ENCODE assay signal across 17 cellular contexts in genomic region chr11:2293396-2294339, GRCh38. TPM values are rescaled to one million over a fixed set of nuclear protein-coding genes. Genes with fewer than 3 reads are reported as not detected.
DNase-seq lines count a peak whose midpoint lies in the region; ATAC-seq and TF ChIP-seq lines count a peak whose summit lies in the region.
"Had no signal": no experiment of that assay in that cellular context is flagged by ENCODE, and none has a peak within 500 bp of the region (broad histone marks: within the 10 kb centered on the region; RNA-seq: fewer than 3 reads in every experiment).

No MANE protein-coding gene starts in this region.

- CTCF ChIA-PET in naive thymus-derived CD4-positive, alpha-beta T cell (lab: Charles Lee): interaction anchor here (0.7 kb wide), 1 partner anchor 160 kb away, joined by 4 read pairs; no protein-coding TSS in a partner anchor

- H3K36me3 ChIP-seq in naive thymus-derived CD4-positive, alpha-beta T cell (ENCODE audit: control insufficient read depth in 2 of 3, insufficient read depth in 3 of 3, low read length in 3 of 3): peaks cover 0 to 22% (median 0%) of the 10 kb centered on the region in 3 experiments
- H3K36me3 ChIP-seq: BLaER1 had no signal

- H3K36me3 Mint-ChIP-seq in CD14-positive monocyte: peaks cover 12 to 21% of the 10 kb centered on the region in 2 donors
- H3K36me3 Mint-ChIP-seq in dendritic cell treated with granulocyte-macrophage colony-stimulating factor and Interleukin-4, amounts not matched to agents 40 ng/mL and 50 ng/mL, for 4 days (ENCODE audit: low read depth): peaks cover 27% of the 10 kb centered on the region
- H3K36me3 Mint-ChIP-seq in naive thymus-derived CD4-positive, alpha-beta T cell: peaks cover 0 to 7% (median 0%) of the 10 kb centered on the region in 5 donors

- intact Hi-C loops in CD14-positive monocyte (cut with micrococcal nuclease): no loop called here
- intact Hi-C loops in dendritic cell treated with granulocyte-macrophage colony-stimulating factor and Interleukin-4, amounts not matched to agents 40 ng/mL and 50 ng/mL, for 4 days (cut with micrococcal nuclease): loop anchor here (1.0 kb wide), 1 partner anchor 96 kb away; no protein-coding TSS in a partner anchor
- intact Hi-C loops in naive thymus-derived CD4-positive, alpha-beta T cell (cut with micrococcal nuclease): no loop called here

- in situ Hi-C loops in KBM-7 (cut with MboI; ENCODE audit: low pct_unique_long_range_greater_than_20kb, low sequenced_read_pairs): no loop called here

- H3K4me3 ChIP-seq in naive thymus-derived CD4-positive, alpha-beta T cell (ENCODE audit: low read length): no peak overlapping the region
- H3K4me3 ChIP-seq: BLaER1 had no signal

- DNase-seq in CD14-positive monocyte (ENCODE audit: low spot score): peak; percentile 69
- DNase-seq in KBM-7: peak; percentile 58
- peak in 1 of 9 donors; percentile 13 for DNase-seq in naive thymus-derived CD4-positive, alpha-beta T cell
- DNase-seq in COLO829 (ENCODE audit: low spot score): no peak
- no peak for DNase-seq in inferior parietal cortex (ENCODE audit: extremely low spot score)
- no peak for DNase-seq in AG08396 (ENCODE audit: low spot score)
- DNase-seq in GF-D8 (lab: John Stamatoyannopoulos, UW): no peak
- DNase-seq: effector memory CD4-positive, alpha-beta T cell; NCI-H2171; PC-3; stimulated activated naive CD4-positive, alpha-beta T cell; T-helper 2 cell had no signal

- H3K4me1 Mint-ChIP-seq in CD14-positive monocyte: peaks cover 36% of the 10 kb centered on the region
- H3K4me1 Mint-ChIP-seq in dendritic cell treated with granulocyte-macrophage colony-stimulating factor and Interleukin-4, amounts not matched to agents 40 ng/mL and 50 ng/mL, for 4 days (ENCODE audit: low read depth): peaks cover 48% of the 10 kb centered on the region
- H3K4me1 Mint-ChIP-seq in naive thymus-derived CD4-positive, alpha-beta T cell: peaks cover 0 to 47% (median 33%) of the 10 kb centered on the region in 7 donors

- peaks cover 0 to 21% of the 10 kb centered on the region in 2 donors for H3K4me1 ChIP-seq in naive thymus-derived CD4-positive, alpha-beta T cell (ENCODE audit: control insufficient read depth in 2 of 2, insufficient read depth in 2 of 2, low read length in 2 of 2)
- H3K4me1 ChIP-seq: parathyroid adenoma had no signal

- H3K4me3 Mint-ChIP-seq in CD14-positive monocyte: peak overlapping the region in 1 of 2 donors; percentile 62
- no peak overlapping the region for H3K4me3 Mint-ChIP-seq in dendritic cell treated with granulocyte-macrophage colony-stimulating factor and Interleukin-4, amounts not matched to agents 40 ng/mL and 50 ng/mL, for 4 days
- H3K4me3 Mint-ChIP-seq in naive thymus-derived CD4-positive, alpha-beta T cell: peak overlapping the region in 2 of 10 donors; percentile 39

- peaks cover 0 to 5% (median 0%) of the 10 kb centered on the region in 7 donors for H3K9me3 Mint-ChIP-seq in CD14-positive monocyte
- no peaks in the 10 kb centered on the region for H3K9me3 Mint-ChIP-seq in dendritic cell treated with granulocyte-macrophage colony-stimulating factor and Interleukin-4, amounts not matched to agents 40 ng/mL and 50 ng/mL, for 4 days
- H3K9me3 Mint-ChIP-seq in naive thymus-derived CD4-positive, alpha-beta T cell: no peaks in the 10 kb centered on the region

- TF ChIP-seq CTCF in CD14-positive monocyte (IDR thresholded peaks at IDR 0.05): peak; percentile 44

- H3K27ac ChIP-seq in naive thymus-derived CD4-positive, alpha-beta T cell (ENCODE audit: low read depth, low read length): peak overlapping the region; percentile 11
- H3K27ac ChIP-seq: BLaER1, parathyroid adenoma had no signal

- H3K27me3 Mint-ChIP-seq in CD14-positive monocyte (ENCODE audit: low read depth in 3 of 3): peaks cover 17 to 21% (median 21%) of the 10 kb centered on the region in 3 donors
- H3K27me3 Mint-ChIP-seq in dendritic cell treated with granulocyte-macrophage colony-stimulating factor and Interleukin-4, amounts not matched to agents 40 ng/mL and 50 ng/mL, for 4 days: peaks cover 36% of the 10 kb centered on the region
- peaks cover 0 to 9% (median 0%) of the 10 kb centered on the region in 5 donors for H3K27me3 Mint-ChIP-seq in naive thymus-derived CD4-positive, alpha-beta T cell

- H3K9me3 ChIP-seq in naive thymus-derived CD4-positive, alpha-beta T cell (ENCODE audit: control insufficient read depth in 2 of 3, low read length in 3 of 3): no peaks in the 10 kb centered on the region
- H3K9me3 ChIP-seq: BLaER1 had no signal

- H3K27ac Mint-ChIP-seq in CD14-positive monocyte: no peak overlapping the region
- peak overlapping the region; percentile 43 for H3K27ac Mint-ChIP-seq in dendritic cell treated with granulocyte-macrophage colony-stimulating factor and Interleukin-4, amounts not matched to agents 40 ng/mL and 50 ng/mL, for 4 days
- H3K27ac Mint-ChIP-seq in naive thymus-derived CD4-positive, alpha-beta T cell: peak overlapping the region in 4 of 9 donors; percentile 44 to 87 (median 55)

- peak; percentile 61 for ATAC-seq in naive thymus-derived CD4-positive, alpha-beta T cell
- ATAC-seq: PC-3 had no signal

- no peaks in the 10 kb centered on the region for H3K27me3 ChIP-seq in naive thymus-derived CD4-positive, alpha-beta T cell (ENCODE audit: control insufficient read depth in 2 of 2, insufficient read depth in 2 of 2, low read length in 2 of 2)

- POLR2A ChIA-PET in naive thymus-derived CD4-positive, alpha-beta T cell (lab: Charles Lee): interaction anchor here (0.8 to 1.6 kb wide), 2 partner anchors 11 to 106 kb away, joined by 4 to 7 read pairs; no protein-coding TSS in a partner anchor

RNA-seq across cellular contexts. Expression of gene C11orf21, which starts 8.1 kb away (rescaled TPM):
- 10 to 100 TPM; 10.8 to 13.1 TPM for polyA plus RNA-seq in CD14-positive monocyte
- total RNA-seq in naive thymus-derived CD4-positive, alpha-beta T cell: 100 to 1,000 TPM in 3 of 5 experiments, 10 to 100 TPM in 2; 33.9 to 153 (median 112) TPM
- 10 to 100 TPM; 10.7 to 14.4 TPM for polyA plus RNA-seq in naive thymus-derived CD4-positive, alpha-beta T cell
- total RNA-seq: astrocyte, LHCN-M2, PC-3 had no signal

RNA-seq across cellular contexts. Expression of gene TSPAN32, which starts 8.1 kb away (rescaled TPM):
- polyA plus RNA-seq in CD14-positive monocyte: 10 to 100 TPM; 34.8 to 82.5 TPM
- 100 to 1,000 TPM in 2 of 5 experiments, 10 to 100 TPM in 3; 33.5 to 116 (median 70.3) TPM for total RNA-seq in naive thymus-derived CD4-positive, alpha-beta T cell
- 10 to 100 TPM; 15.7 to 23.9 TPM for polyA plus RNA-seq in naive thymus-derived CD4-positive, alpha-beta T cell
- total RNA-seq: astrocyte, LHCN-M2, PC-3 had no signal

RNA-seq across cellular contexts. Expression of gene ASCL2, which starts 23.3 kb away (rescaled TPM):
- polyA plus RNA-seq in CD14-positive monocyte: 10 to 100 TPM in 1 of 2 donors, 1 to 10 TPM in 1; 8.3 to 11.4 TPM
- total RNA-seq in naive thymus-derived CD4-positive, alpha-beta T cell: 1 to 10 TPM in 1 of 5 experiments, under 1 TPM in 3, not detected in 1; 0.32 to 2.1 (median 0.45) TPM
- not detected for polyA plus RNA-seq in naive thymus-derived CD4-positive, alpha-beta T cell
- total RNA-seq: astrocyte, LHCN-M2 had no signal

Comparison
In these comparisons a context has a peak if more than half of its experiments do, and no peak if none do; other contexts are left out.
1. DNase-seq: peak in CD14-positive monocyte (single experiment) and KBM-7 (single experiment); none in COLO829 (single experiment), inferior parietal cortex (single experiment), AG08396 (single experiment) and GF-D8 (single experiment).
2. RNA of gene ASCL2, which starts 23.3 kb away (polyA plus RNA-seq): 8.3 to 11.4 TPM in CD14-positive monocyte; not detected in naive thymus-derived CD4-positive, alpha-beta T cell; every median in the first group is over 4 times any median in the second.